Comparison of ENCODE assay signal across 30 cellular contexts in the genomic region with DNA sequence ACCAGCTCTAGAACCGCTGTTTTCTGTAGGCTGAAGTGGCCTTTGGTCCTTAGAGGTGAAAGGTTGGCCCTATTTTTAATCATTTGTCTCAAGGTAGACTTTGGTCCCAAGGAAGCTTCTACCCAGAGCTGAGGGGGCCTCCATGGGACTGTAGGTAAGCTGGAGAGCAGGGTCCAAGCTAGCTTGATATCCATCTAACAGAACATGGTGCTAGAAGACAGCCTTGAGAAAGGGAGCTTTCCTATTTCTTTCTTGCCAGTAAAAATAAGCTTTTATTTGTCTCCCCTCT. TPM values are rescaled to one million over a fixed set of nuclear protein-coding genes. Genes with fewer than 3 reads are reported as not detected.
"Had no signal": no experiment of that assay in that cellular context is flagged by ENCODE, and none has a peak within 500 bp of the region (broad histone marks: within the 10 kb centered on the region; RNA-seq: fewer than 3 reads in every experiment).

No MANE protein-coding gene starts in this region.

- H3K9me3 ChIP-seq: gastroesophageal sphincter, upper lobe of left lung had no signal

- H3K4me3 Mint-ChIP-seq: activated CD4-positive, alpha-beta memory T cell treated with anti-CD3 and anti-CD28 coated beads, Interleukin-2, amount 10 ng/mL, durations not matched to agents 7 days and 5 days; activated CD4-positive, alpha-beta T cell treated with anti-CD3 and anti-CD28 coated beads, Interleukin-2, amount 10 ng/mL, durations not matched to agents 7 days and 5 days; activated naive CD4-positive, alpha-beta T cell treated with anti-CD3 and anti-CD28 coated beads, Interleukin-2, amount 50 U/mL, for 24 hours; activated naive CD8-positive, alpha-beta T cell treated with anti-CD3 and anti-CD28 coated beads, Interleukin-2, amount 50 U/mL, for 24 hours; activated T-cell treated with anti-CD3 and anti-CD28 coated beads, Interleukin-2, amount 50 U/mL, for 24 hours; activated T-helper 17 cell treated with anti-CD3 and anti-CD28 coated beads, Interleukin-2, amount 50 U/mL, for 72 hours; central memory CD8-positive, alpha-beta T cell; naive thymus-derived CD8-positive, alpha-beta T cell; neural crest cell; stimulated activated effector memory CD8-positive, alpha-beta T cell treated with anti-CD3 and anti-CD28 coated beads, Interleukin-12 subunit alpha, Interleukin-12 subunit beta, amount 100 ng/mL, for 72 hours; stimulated activated naive CD8-positive, alpha-beta T cell treated with anti-CD3 and anti-CD28 coated beads, Interleukin-15, Interleukin-2, amounts not matched to agents 100 ng/mL and 50 ng/mL, for 24 hours had no signal

- ATAC-seq: activated T-helper 17 cell treated with anti-CD3 and anti-CD28 coated beads, Interleukin-2, amount 50 U/mL, for 72 hours; gastroesophageal sphincter; left ventricle myocardium superior; naive thymus-derived CD8-positive, alpha-beta T cell; stimulated activated effector memory CD8-positive, alpha-beta T cell treated with anti-CD3 and anti-CD28 coated beads, Interleukin-12 subunit alpha, Interleukin-12 subunit beta, amount 100 ng/mL, for 72 hours had no signal

- H3K27ac ChIP-seq: epithelial cell of prostate, upper lobe of left lung had no signal

- H3K36me3 Mint-ChIP-seq: activated naive CD4-positive, alpha-beta T cell treated with anti-CD3 and anti-CD28 coated beads, Interleukin-2, amount 50 U/mL, for 24 hours; stimulated activated effector memory CD8-positive, alpha-beta T cell treated with anti-CD3 and anti-CD28 coated beads, Interleukin-12 subunit alpha, Interleukin-12 subunit beta, amount 100 ng/mL, for 72 hours had no signal

- H3K36me3 ChIP-seq: gastroesophageal sphincter, upper lobe of left lung had no signal

- H3K27me3 ChIP-seq: gastroesophageal sphincter had no signal

- H3K9me3 Mint-ChIP-seq: activated CD4-positive, alpha-beta memory T cell treated with anti-CD3 and anti-CD28 coated beads, Interleukin-2, amount 10 ng/mL, durations not matched to agents 7 days and 5 days; activated CD4-positive, alpha-beta T cell treated with anti-CD3 and anti-CD28 coated beads, Interleukin-2, amount 10 ng/mL, durations not matched to agents 7 days and 5 days; activated naive CD4-positive, alpha-beta T cell treated with anti-CD3 and anti-CD28 coated beads, Interleukin-2, amount 50 U/mL, for 24 hours; activated T-cell treated with anti-CD3 and anti-CD28 coated beads, Interleukin-2, amount 50 U/mL, for 24 hours; activated T-helper 17 cell treated with anti-CD3 and anti-CD28 coated beads, Interleukin-2, amount 50 U/mL, for 72 hours; central memory CD8-positive, alpha-beta T cell; neural crest cell; stimulated activated effector memory CD8-positive, alpha-beta T cell treated with anti-CD3 and anti-CD28 coated beads, Interleukin-12 subunit alpha, Interleukin-12 subunit beta, amount 100 ng/mL, for 72 hours; stimulated activated naive CD8-positive, alpha-beta T cell treated with anti-CD3 and anti-CD28 coated beads, Interleukin-15, Interleukin-2, amounts not matched to agents 100 ng/mL and 50 ng/mL, for 24 hours had no signal

- H3K4me3 ChIP-seq: gastroesophageal sphincter, skin epidermis, upper lobe of left lung had no signal

- H3K4me1 Mint-ChIP-seq: activated naive CD4-positive, alpha-beta T cell treated with anti-CD3 and anti-CD28 coated beads, Interleukin-2, amount 50 U/mL, for 24 hours; activated T-helper 17 cell treated with anti-CD3 and anti-CD28 coated beads, Interleukin-2, amount 50 U/mL, for 72 hours; central memory CD8-positive, alpha-beta T cell; neural crest cell had no signal

- H3K27ac Mint-ChIP-seq: activated CD4-positive, alpha-beta memory T cell treated with anti-CD3 and anti-CD28 coated beads, Interleukin-2, amount 10 ng/mL, durations not matched to agents 7 days and 5 days; activated CD4-positive, alpha-beta T cell treated with anti-CD3 and anti-CD28 coated beads, Interleukin-2, amount 10 ng/mL, durations not matched to agents 7 days and 5 days; activated naive CD4-positive, alpha-beta T cell treated with anti-CD3 and anti-CD28 coated beads, Interleukin-2, amount 50 U/mL, for 24 hours; activated naive CD8-positive, alpha-beta T cell treated with anti-CD3 and anti-CD28 coated beads, Interleukin-2, amount 50 U/mL, for 24 hours; activated T-cell treated with anti-CD3 and anti-CD28 coated beads, Interleukin-2, amount 50 U/mL, for 24 hours; activated T-helper 17 cell treated with anti-CD3 and anti-CD28 coated beads, Interleukin-2, amount 50 U/mL, for 72 hours; naive thymus-derived CD8-positive, alpha-beta T cell; stimulated activated effector memory CD8-positive, alpha-beta T cell treated with anti-CD3 and anti-CD28 coated beads, Interleukin-12 subunit alpha, Interleukin-12 subunit beta, amount 100 ng/mL, for 72 hours had no signal

- DNase-seq: activated CD4-positive, alpha-beta memory T cell treated with anti-CD3 and anti-CD28 coated beads, Interleukin-2, amount 10 ng/mL, durations not matched to agents 7 days and 5 days; activated CD4-positive, alpha-beta T cell treated with anti-CD3 and anti-CD28 coated beads for 1 hour; activated CD4-positive, alpha-beta T cell treated with anti-CD3 and anti-CD28 coated beads, Interleukin-2, amount 10 ng/mL, durations not matched to agents 7 days and 5 days; activated CD8-positive, alpha-beta memory T cell treated with anti-CD3 and anti-CD28 coated beads, Interleukin-2, amount 50 U/mL, for 48 hours; activated naive CD8-positive, alpha-beta T cell treated with anti-CD3 and anti-CD28 coated beads, Interleukin-2, amount 50 U/mL, for 24 hours; activated T-cell treated with anti-CD3 and anti-CD28 coated beads, Interleukin-2, amount 50 U/mL, for 24 hours; amygdala; effector CD4-positive, alpha-beta T cell; hippocampal formation; left cardiac atrium; left ventricle myocardium superior; midbrain; naive thymus-derived CD8-positive, alpha-beta T cell; occipital lobe; posterior cingulate gyrus; right cardiac atrium; stimulated activated CD4-positive, alpha-beta T cell treated with anti-CD3 and anti-CD28 coated beads, Interleukin-4, amount 100 ng/mL, for 24 hours; T-helper 2 cell; upper lobe of left lung had no signal

- FAIRE-seq: bronchial epithelial cell, colon had no signal

RNA-seq across cellular contexts. Expression of gene TNFAIP8L3, which starts 3.6 kb away (rescaled TPM):
- total RNA-seq: activated CD4-positive, alpha-beta T cell treated with anti-CD3 and anti-CD28 coated beads, Interleukin-2, amount 10 ng/mL, durations not matched to agents 7 days and 5 days; activated T-helper 17 cell treated with anti-CD3 and anti-CD28 coated beads, Interleukin-2, amount 50 U/mL, for 72 hours; naive thymus-derived CD8-positive, alpha-beta T cell; neural crest cell had no signal
- polyA plus RNA-seq: naive thymus-derived CD8-positive, alpha-beta T cell had no signal
